32 cellular contexts compared by ENCODE assay signal in the genomic region with DNA sequence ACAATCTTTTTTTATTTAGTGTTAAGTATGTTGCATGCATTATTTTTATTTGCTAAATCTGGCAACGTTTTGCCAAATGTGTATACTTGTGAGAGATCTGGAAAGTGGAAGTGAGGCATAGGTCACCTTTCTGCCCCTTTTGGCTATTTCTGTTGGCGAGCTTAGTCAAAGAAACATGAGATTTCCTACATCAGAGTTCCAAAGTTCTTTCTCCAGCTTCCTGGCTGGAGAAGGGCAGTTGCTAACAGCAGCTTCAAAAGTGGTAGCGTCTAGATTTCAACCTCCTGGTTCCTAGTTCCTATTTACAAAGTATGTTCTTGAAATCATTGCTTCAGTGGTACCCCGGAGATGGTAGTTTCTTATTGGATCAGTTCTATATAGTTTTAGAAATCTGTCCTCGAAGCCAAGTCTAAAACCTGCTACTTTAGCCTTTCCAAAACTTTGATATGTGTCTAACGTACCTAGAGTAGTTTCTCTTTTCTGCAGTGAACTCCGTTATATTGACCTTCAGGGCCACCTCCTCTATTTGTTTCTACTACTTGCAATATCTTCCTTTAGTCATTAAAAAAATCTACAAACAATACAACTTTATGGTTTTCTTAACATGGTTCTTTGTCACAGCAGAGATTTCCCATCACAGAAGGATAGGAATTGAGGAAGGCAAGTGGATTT.
"Had no signal": no experiment of that assay in that cellular context is flagged by ENCODE, and none has a peak within 500 bp of the region (broad histone marks: within the 10 kb centered on the region; RNA-seq: fewer than 3 reads in every experiment).

No MANE protein-coding gene starts in this region.

- H3K27me3 Mint-ChIP-seq: activated CD4-positive, alpha-beta memory T cell treated with anti-CD3 and anti-CD28 coated beads for 36 hours; activated CD4-positive, alpha-beta T cell treated with anti-CD3 and anti-CD28 coated beads for 36 hours; activated CD4-positive, alpha-beta T cell treated with anti-CD3 and anti-CD28 coated beads, Interleukin-2, amount 10 ng/mL, durations not matched to agents 24 days and 14 days; activated CD8-positive, alpha-beta memory T cell treated with anti-CD3 and anti-CD28 coated beads, Interleukin-2, amount 10 ng/mL, durations not matched to agents 7 days and 5 days; activated naive CD4-positive, alpha-beta T cell treated with anti-CD3 and anti-CD28 coated beads, Interleukin-2, amount 50 U/mL, for 24 hours; activated naive CD8-positive, alpha-beta T cell treated with anti-CD3 and anti-CD28 coated beads for 36 hours; activated naive CD8-positive, alpha-beta T cell treated with anti-CD3 and anti-CD28 coated beads, Interleukin-2, amount 50 U/mL, for 24 hours had no signal

- H3K4me1 Mint-ChIP-seq: activated CD4-positive, alpha-beta T cell treated with anti-CD3 and anti-CD28 coated beads for 36 hours; activated CD4-positive, alpha-beta T cell treated with anti-CD3 and anti-CD28 coated beads, Interleukin-2, amount 10 ng/mL, durations not matched to agents 24 days and 14 days; activated CD8-positive, alpha-beta memory T cell treated with anti-CD3 and anti-CD28 coated beads, Interleukin-2, amount 10 ng/mL, durations not matched to agents 7 days and 5 days; activated naive CD4-positive, alpha-beta T cell treated with anti-CD3 and anti-CD28 coated beads, Interleukin-2, amount 50 U/mL, for 24 hours; activated naive CD8-positive, alpha-beta T cell treated with anti-CD3 and anti-CD28 coated beads for 36 hours; activated naive CD8-positive, alpha-beta T cell treated with anti-CD3 and anti-CD28 coated beads, Interleukin-2, amount 50 U/mL, for 24 hours had no signal

- H3K9me3 Mint-ChIP-seq: activated CD4-positive, alpha-beta memory T cell treated with anti-CD3 and anti-CD28 coated beads for 36 hours; activated CD4-positive, alpha-beta T cell treated with anti-CD3 and anti-CD28 coated beads, Interleukin-2, amount 10 ng/mL, durations not matched to agents 24 days and 14 days; activated naive CD4-positive, alpha-beta T cell treated with anti-CD3 and anti-CD28 coated beads for 36 hours; activated naive CD4-positive, alpha-beta T cell treated with anti-CD3 and anti-CD28 coated beads, Interleukin-2, amount 50 U/mL, for 24 hours; activated naive CD8-positive, alpha-beta T cell treated with anti-CD3 and anti-CD28 coated beads for 36 hours; activated naive CD8-positive, alpha-beta T cell treated with anti-CD3 and anti-CD28 coated beads, Interleukin-2, amount 50 U/mL, for 24 hours; activated T-helper 1 cell treated with anti-CD3 and anti-CD28 coated beads, Interleukin-12 subunit alpha, Interleukin-12 subunit beta, Interleukin-2, Interleukin-4 antibody, amounts not matched to agents 30 ng/mL and 10 ng/mL and 1 ng/mL, durations not matched to agents 14 hours and 24 hours and 36 hours; activated T-helper 2 cell treated with anti-CD3 and anti-CD28 coated beads, Interferon-gamma antibody, Interleukin-2, Interleukin-4, amounts not matched to agents 10 μg/mL and 5 μg/mL and 100 μg/mL, durations not matched to agents 14 hours and 24 hours and 36 hours had no signal

- H3K4me3 Mint-ChIP-seq: activated CD4-positive, alpha-beta memory T cell treated with anti-CD3 and anti-CD28 coated beads for 36 hours; activated CD4-positive, alpha-beta T cell treated with anti-CD3 and anti-CD28 coated beads for 36 hours; activated CD4-positive, alpha-beta T cell treated with anti-CD3 and anti-CD28 coated beads, Interleukin-2, amount 10 ng/mL, durations not matched to agents 24 days and 14 days; activated CD8-positive, alpha-beta memory T cell treated with anti-CD3 and anti-CD28 coated beads, Interleukin-2, amount 10 ng/mL, durations not matched to agents 7 days and 5 days; activated CD8-positive, alpha-beta T cell treated with anti-CD3 and anti-CD28 coated beads, Interleukin-2, amount 10 ng/mL, durations not matched to agents 7 days and 5 days; activated naive CD4-positive, alpha-beta T cell treated with anti-CD3 and anti-CD28 coated beads for 36 hours; activated naive CD4-positive, alpha-beta T cell treated with anti-CD3 and anti-CD28 coated beads, Interleukin-2, amount 50 U/mL, for 24 hours; activated naive CD8-positive, alpha-beta T cell treated with anti-CD3 and anti-CD28 coated beads for 36 hours; activated naive CD8-positive, alpha-beta T cell treated with anti-CD3 and anti-CD28 coated beads, Interleukin-2, amount 50 U/mL, for 24 hours; activated T-helper 1 cell treated with anti-CD3 and anti-CD28 coated beads, Interleukin-12 subunit alpha, Interleukin-12 subunit beta, Interleukin-2, Interleukin-4 antibody, amounts not matched to agents 30 ng/mL and 10 ng/mL and 1 ng/mL, durations not matched to agents 14 hours and 24 hours and 36 hours; endodermal cell had no signal

- DNase-seq: activated CD4-positive, alpha-beta memory T cell treated with anti-CD3 and anti-CD28 coated beads for 36 hours; activated CD4-positive, alpha-beta T cell treated with anti-CD3 and anti-CD28 coated beads for 36 hours; activated CD4-positive, alpha-beta T cell treated with anti-CD3 and anti-CD28 coated beads, Interleukin-2, amount 10 ng/mL, durations not matched to agents 24 days and 14 days; activated CD4-positive, CD25-positive, alpha-beta regulatory T cell; activated CD4-positive, CD25-positive, alpha-beta regulatory T cell treated with anti-CD3 and anti-CD28 coated beads, Interleukin-2, amount 50 U/mL, for 72 hours; activated CD8-positive, alpha-beta memory T cell treated with anti-CD3 and anti-CD28 coated beads, Interleukin-2, amount 10 ng/mL, durations not matched to agents 7 days and 5 days; activated CD8-positive, alpha-beta memory T cell treated with anti-CD3 and anti-CD28 coated beads, Interleukin-2, amount 50 U/mL, for 4 hours; activated CD8-positive, alpha-beta T cell treated with anti-CD3 and anti-CD28 coated beads, Interleukin-2, amount 10 ng/mL, durations not matched to agents 7 days and 5 days; activated effector memory CD4-positive, alpha-beta T cell treated with anti-CD3 and anti-CD28 coated beads, Interleukin-2, amount 50 U/mL, for 16 hours; activated naive CD4-positive, alpha-beta T cell treated with anti-CD3 and anti-CD28 coated beads for 36 hours; activated naive CD8-positive, alpha-beta T cell treated with anti-CD3 and anti-CD28 coated beads for 36 hours; activated naive CD8-positive, alpha-beta T cell treated with anti-CD3 and anti-CD28 coated beads, Interleukin-2, amount 50 U/mL, for 24 hours; activated T-cell treated with anti-CD3 and anti-CD28 coated beads, Interleukin-2, amount 50 U/mL, for 1 hour; activated T-cell treated with anti-CD3 and anti-CD28 coated beads, Interleukin-2, amount 50 U/mL, for 48 hours; adrenal gland; amygdala; aorta; body of pancreas; caudate nucleus; colonic mucosa; dorsolateral prefrontal cortex; effector memory CD4-positive, alpha-beta T cell; endodermal cell; erythroblast; foreskin keratinocyte; gastrocnemius medialis; glutamatergic neuron; heart left ventricle; T-helper 2 cell had no signal

- H3K36me3 Mint-ChIP-seq: activated CD4-positive, alpha-beta memory T cell treated with anti-CD3 and anti-CD28 coated beads for 36 hours; activated CD8-positive, alpha-beta memory T cell treated with anti-CD3 and anti-CD28 coated beads, Interleukin-2, amount 10 ng/mL, durations not matched to agents 7 days and 5 days; activated naive CD4-positive, alpha-beta T cell treated with anti-CD3 and anti-CD28 coated beads, Interleukin-2, amount 50 U/mL, for 24 hours; activated naive CD8-positive, alpha-beta T cell treated with anti-CD3 and anti-CD28 coated beads for 36 hours had no signal

- ATAC-seq: activated CD4-positive, alpha-beta T cell treated with anti-CD3 and anti-CD28 coated beads for 36 hours; activated CD8-positive, alpha-beta memory T cell treated with anti-CD3 and anti-CD28 coated beads, Interleukin-2, amount 10 ng/mL, durations not matched to agents 7 days and 5 days; activated CD8-positive, alpha-beta T cell treated with anti-CD3 and anti-CD28 coated beads, Interleukin-2, amount 10 ng/mL, durations not matched to agents 7 days and 5 days; activated naive CD8-positive, alpha-beta T cell treated with anti-CD3 and anti-CD28 coated beads, Interleukin-2, amount 50 U/mL, for 24 hours; body of pancreas; foreskin keratinocyte; heart left ventricle had no signal

- H3K27ac Mint-ChIP-seq: activated CD4-positive, alpha-beta memory T cell treated with anti-CD3 and anti-CD28 coated beads for 36 hours; activated CD4-positive, alpha-beta T cell treated with anti-CD3 and anti-CD28 coated beads for 36 hours; activated CD4-positive, alpha-beta T cell treated with anti-CD3 and anti-CD28 coated beads, Interleukin-2, amount 10 ng/mL, durations not matched to agents 24 days and 14 days; activated CD8-positive, alpha-beta memory T cell treated with anti-CD3 and anti-CD28 coated beads, Interleukin-2, amount 10 ng/mL, durations not matched to agents 7 days and 5 days; activated CD8-positive, alpha-beta T cell treated with anti-CD3 and anti-CD28 coated beads, Interleukin-2, amount 10 ng/mL, durations not matched to agents 7 days and 5 days; activated naive CD4-positive, alpha-beta T cell treated with anti-CD3 and anti-CD28 coated beads for 36 hours; activated naive CD4-positive, alpha-beta T cell treated with anti-CD3 and anti-CD28 coated beads, Interleukin-2, amount 50 U/mL, for 24 hours; activated naive CD8-positive, alpha-beta T cell treated with anti-CD3 and anti-CD28 coated beads for 36 hours; activated naive CD8-positive, alpha-beta T cell treated with anti-CD3 and anti-CD28 coated beads, Interleukin-2, amount 50 U/mL, for 24 hours; activated T-helper 1 cell treated with anti-CD3 and anti-CD28 coated beads, Interleukin-12 subunit alpha, Interleukin-12 subunit beta, Interleukin-2, Interleukin-4 antibody, amounts not matched to agents 30 ng/mL and 10 ng/mL and 1 ng/mL, durations not matched to agents 14 hours and 24 hours and 36 hours; activated T-helper 2 cell treated with anti-CD3 and anti-CD28 coated beads, Interferon-gamma antibody, Interleukin-2, Interleukin-4, amounts not matched to agents 10 μg/mL and 5 μg/mL and 100 μg/mL, durations not matched to agents 14 hours and 24 hours and 36 hours; endodermal cell had no signal
